1 cellular context compared by ENCODE assay signal in genomic region chr2:27890146-27891062, GRCh38.
TF ChIP-seq lines count a peak whose summit lies in the region.

Gene BABAM2, plus strand, starts transcription at chr2:27890729. Its CDS starts 3,828 bp downstream, at chr2:27894557.
Gene RBKS, minus strand, starts transcription at chr2:27890387. Its CDS starts 42 bp downstream, at chr2:27890345.

TF ChIP-seq in K562, 482 proteins besides CTCF, POLR2A, EP300 and RAD21 (continued from another document and continues in another):
- TF ChIP-seq PRDM10 (IDR thresholded peaks at IDR 0.05; ENCODE audit: partially characterized antibody): no peak
- TF ChIP-seq ZBED1 (IDR thresholded peaks at IDR 0.05): no peak
- no peak for TF ChIP-seq PTBP1 (IDR thresholded peaks at IDR 0.05; ENCODE audit: low read depth, low read length)
- no peak for TF ChIP-seq HMG20B (CRISPR knock-in tag; IDR thresholded peaks at IDR 0.05)
- peak; percentile 7 for TF ChIP-seq ZBTB7A (IDR thresholded peaks at IDR 0.05; ENCODE audit: borderline replicate concordance, control insufficient read depth, low read depth, low read length)
- TF ChIP-seq ZFP91 (CRISPR knock-in tag; IDR thresholded peaks at IDR 0.05): no peak
- TF ChIP-seq ZBTB2 (IDR thresholded peaks at IDR 0.05): peak; percentile 82
- TF ChIP-seq MXI1 (IDR thresholded peaks at IDR 0.05; ENCODE audit: low read depth, low read length): 0 out of 2 replicates have a peak, but pooled peaks have one; percentile 26
- TF ChIP-seq MCM3 (IDR thresholded peaks at IDR 0.05): no peak
- TF ChIP-seq ZKSCAN3 (CRISPR knock-in tag; IDR thresholded peaks at IDR 0.05): no peak
- TF ChIP-seq CBX3 (IDR thresholded peaks at IDR 0.05; ENCODE audit: borderline replicate concordance in 1 of 2, low read length in 2 of 2): no peak
- TF ChIP-seq EGR1 (conservative IDR thresholded peaks at IDR 0.05): peak; percentile 100
- no peak for TF ChIP-seq ILK (tag; IDR thresholded peaks at IDR 0.05; ENCODE audit: borderline replicate concordance, low read depth)
- peak; percentile 29; the same call in 1 of the 2 replicates for TF ChIP-seq SMARCE1 (IDR thresholded peaks at IDR 0.05)
- no peak for TF ChIP-seq ELF1 (tag; IDR thresholded peaks at IDR 0.05)
- TF ChIP-seq NUFIP1 (IDR thresholded peaks at IDR 0.05; ENCODE audit: partially characterized antibody): no peak
- TF ChIP-seq NFE2 (IDR thresholded peaks at IDR 0.05; ENCODE audit: low read depth): peak; percentile 97
- peak; percentile 35; the same call in 1 of the 2 replicates for TF ChIP-seq ZBTB17 (CRISPR knock-in tag; IDR thresholded peaks at IDR 0.05)
- peak; percentile 33; the same call in 1 of the 2 replicates for TF ChIP-seq HMGXB4 (CRISPR knock-in tag; IDR thresholded peaks at IDR 0.05)
- TF ChIP-seq ZBTB9 (CRISPR knock-in tag; IDR thresholded peaks at IDR 0.05): peak; percentile 74; the same call in 1 of the 2 replicates
- TF ChIP-seq HCFC1 (IDR thresholded peaks at IDR 0.05; ENCODE audit: low read depth, low read length): peak; percentile 67
- no peak for TF ChIP-seq EHMT2 (IDR thresholded peaks at IDR 0.05)
- 0 out of 2 replicates have a peak, but pooled peaks have one; percentile 75 for TF ChIP-seq ERF (CRISPR knock-in tag; IDR thresholded peaks at IDR 0.05)
- TF ChIP-seq CREM (IDR thresholded peaks at IDR 0.05; ENCODE audit: low read depth): peak; percentile 64
- TF ChIP-seq ZFPM2 (CRISPR knock-in tag; IDR thresholded peaks at IDR 0.05): no peak
- no peak for TF ChIP-seq ASH1L (IDR thresholded peaks at IDR 0.05; ENCODE audit: borderline replicate concordance, low read depth, partially characterized antibody)
- TF ChIP-seq ZNF445 (CRISPR knock-in tag; IDR thresholded peaks at IDR 0.05; ENCODE audit: low read depth): no peak
- no peak for TF ChIP-seq ZNF277 (CRISPR knock-in tag; IDR thresholded peaks at IDR 0.05; ENCODE audit: borderline replicate concordance)
- no peak for TF ChIP-seq MXD1 (CRISPR knock-in tag; IDR thresholded peaks at IDR 0.05; ENCODE audit: borderline replicate concordance, poor library complexity, severe bottlenecking)
- TF ChIP-seq ZNF263 (CRISPR knock-in tag; IDR thresholded peaks at IDR 0.05; ENCODE audit: borderline replicate concordance): no peak
- TF ChIP-seq ZSCAN32 (CRISPR knock-in tag; IDR thresholded peaks at IDR 0.05): 0 out of 2 replicates have a peak, but pooled peaks have one; percentile 15
- peak; percentile 85 for TF ChIP-seq LCOR (CRISPR knock-in tag; IDR thresholded peaks at IDR 0.05)
- TF ChIP-seq PKNOX1 (IDR thresholded peaks at IDR 0.05): peak; percentile 67
- TF ChIP-seq NELFE (IDR thresholded peaks at IDR 0.05; ENCODE audit: insufficient read depth, insufficient read length): no peak
- TF ChIP-seq POLR2G (IDR thresholded peaks at IDR 0.05; ENCODE audit: low read depth, low read length): peak; percentile 77
- TF ChIP-seq MAX (CRISPR knock-in tag; IDR thresholded peaks at IDR 0.05): peak; percentile 69; the same call in 1 of the 2 replicates
- TF ChIP-seq ATF3 (IDR thresholded peaks at IDR 0.05): no peak
- no peak for TF ChIP-seq ATF3 (CRISPR knock-in tag; conservative IDR thresholded peaks at IDR 0.05)
- TF ChIP-seq MAZ (CRISPR knock-in tag; conservative IDR thresholded peaks at IDR 0.05 in 1 of 2, IDR thresholded peaks at IDR 0.05 in 1 of 2): peak; percentile 58 to 73; a peak in 3 of 4 replicates
- TF ChIP-seq CTBP1 (IDR thresholded peaks at IDR 0.05; ENCODE audit: borderline replicate concordance): peak; percentile 64
- no peak for TF ChIP-seq TFAM (CRISPR knock-in tag; conservative IDR thresholded peaks at IDR 0.05)
- TF ChIP-seq UBTF (IDR thresholded peaks at IDR 0.05; ENCODE audit: borderline replicate concordance in 1 of 2, low read depth in 2 of 2, low read length in 2 of 2): no peak
- TF ChIP-seq ZNF398 (CRISPR knock-in tag; IDR thresholded peaks at IDR 0.05): no peak
- 0 out of 2 replicates have a peak, but pooled peaks have one; percentile 50 for TF ChIP-seq NBN (IDR thresholded peaks at IDR 0.05; ENCODE audit: low read depth)
- TF ChIP-seq ZNF146 (CRISPR knock-in tag; IDR thresholded peaks at IDR 0.05; ENCODE audit: unreplicated experiment): no peak
- peak; percentile 24; the same call in 1 of the 2 replicates for TF ChIP-seq ETV5 (CRISPR knock-in tag; IDR thresholded peaks at IDR 0.05; ENCODE audit: low read depth)
